ENCODE assay signal across 1 cellular context in the genomic region with DNA sequence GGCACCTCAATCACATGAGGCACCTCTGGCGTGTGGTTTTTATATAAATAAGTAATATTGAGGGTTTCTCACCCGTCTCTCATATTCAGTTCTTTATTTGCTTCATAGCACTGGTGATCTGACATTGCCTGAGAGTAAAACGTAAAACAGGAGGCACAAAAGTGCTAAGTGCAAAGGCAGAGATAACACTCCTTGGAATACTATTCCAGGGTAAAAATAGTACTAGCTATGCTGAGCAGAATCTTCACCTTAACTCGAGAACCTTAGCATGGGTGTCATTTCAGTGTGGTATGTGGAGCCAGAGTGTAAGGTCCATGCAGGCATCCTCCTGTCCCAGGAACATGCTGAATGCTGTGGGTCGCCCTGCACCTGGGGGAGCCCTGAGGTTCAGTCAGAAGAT.
A peak's percentile ranks its signal among the peaks of the same experiment; 100 is the strongest.
TF ChIP-seq lines count a peak whose summit lies in the region.

No MANE protein-coding gene starts in this region.

TF ChIP-seq in HepG2, 621 proteins besides CTCF, POLR2A, EP300 and RAD21:
- TF ChIP-seq PAF1 (CRISPR knock-in tag; IDR thresholded peaks at IDR 0.05) = no peak
- no peak for TF ChIP-seq NR2F6 (IDR thresholded peaks at IDR 0.05)
- no peak for TF ChIP-seq NR2F6 (CRISPR knock-in tag; IDR thresholded peaks at IDR 0.05)
- TF ChIP-seq PHF21A (CRISPR knock-in tag; IDR thresholded peaks at IDR 0.05) = no peak
- peak; percentile 74 for TF ChIP-seq RBM22 (optimal IDR thresholded peaks at IDR 0.05; ENCODE audit: low read length)
